ENCODE assay signal across 12 cellular contexts in genomic region chr5:14331377-14331776, GRCh38.
DNase-seq lines count a peak whose midpoint lies in the region; ATAC-seq, FAIRE-seq and TF ChIP-seq lines count a peak whose summit lies in the region.
"Had no signal": no experiment of that assay in that cellular context is flagged by ENCODE, and none has a peak within 500 bp of the region (broad histone marks: within the 10 kb centered on the region; RNA-seq: fewer than 3 reads in every experiment).

No MANE protein-coding gene starts in this region.

- peaks cover 22% of the 10 kb centered on the region for H3K4me1 Mint-ChIP-seq in CD4-positive, alpha-beta T cell (ENCODE audit: low read depth)
- H3K4me1 Mint-ChIP-seq in activated T-cell treated with anti-CD3 and anti-CD28 coated beads, Interleukin-2, amount 50 U/mL, for 24 hours (ENCODE audit: low read depth): peaks cover 13% of the 10 kb centered on the region

- peaks cover 13% of the 10 kb centered on the region for H3K4me1 ChIP-seq in GM12878 (ENCODE audit: control insufficient read depth, insufficient read depth, low read length)

- TF ChIP-seq RAD21 in GM12878 (IDR thresholded peaks at IDR 0.05; ENCODE audit: insufficient read depth, low read depth, low read length): no peak

- H3K27me3 Mint-ChIP-seq in CD4-positive, alpha-beta T cell: no peaks in the 10 kb centered on the region
- no peaks in the 10 kb centered on the region for H3K27me3 Mint-ChIP-seq in activated T-cell treated with anti-CD3 and anti-CD28 coated beads, Interleukin-2, amount 50 U/mL, for 24 hours

- CTCF ChIA-PET in CD4-positive, alpha-beta T cell (lab: Charles Lee): no interaction called here
- CTCF ChIA-PET in GM12878 (lab: Yijun Ruan, JAX): interaction anchor here (1.3 kb wide), 1 partner anchor 21 kb away, joined by 4 read pairs; no protein-coding TSS in a partner anchor

- peak; percentile 55 for ATAC-seq in CD4-positive, alpha-beta T cell (ENCODE audit: poor library complexity)
- ATAC-seq in GM19467 (IDR thresholded peaks at IDR 0.05; ENCODE audit: unreplicated experiment) (peak; percentile 54), HG03439 (IDR thresholded peaks at IDR 0.05; ENCODE audit: unreplicated experiment) (peak; percentile 41), GM12878 (peak; percentile 42; the same call in 2 of the 3 replicates), GM19324 (IDR thresholded peaks at IDR 0.05; ENCODE audit: low FRiP score, unreplicated experiment) (no peak)

- TF ChIP-seq EP300 in GM12878 (IDR thresholded peaks at IDR 0.05; ENCODE audit: borderline replicate concordance in 1 of 2, control insufficient read depth in 1 of 2, low read depth in 2 of 2, low read length in 2 of 2): no peak

- FAIRE-seq in GM12878 (lab: Jason Lieb, UNC): no peak
- FAIRE-seq: H1 had no signal

- peak overlapping the region; percentile 43 for H3K27ac Mint-ChIP-seq in CD4-positive, alpha-beta T cell
- H3K27ac Mint-ChIP-seq in activated T-cell treated with anti-CD3 and anti-CD28 coated beads, Interleukin-2, amount 50 U/mL, for 24 hours: no peak overlapping the region

- 8% methylated on average over 3 of the region's 3 CpGs for WGBS in GM12878 (ENCODE audit: insufficient coverage, insufficient replicate concordance, low lambda C conversion rate, missing lambda C conversion rate)

- intact Hi-C loops in CD4-positive, alpha-beta T cell (cut with DNase I, micrococcal nuclease): no loop called here
- intact Hi-C loops in GM12878 (cut with micrococcal nuclease; ENCODE audit: unreplicated experiment): no loop called here

- SMC1A ChIA-PET in GM12878 (lab: Charles Lee; ENCODE audit: uncharacterized antibody, unreplicated experiment): interaction anchor here (0.5 to 1.4 kb wide), 3 partner anchors 11 to 112 kb away, joined by 3 to 4 read pairs (median 3); no protein-coding TSS in a partner anchor

- no peak overlapping the region for H3K4me3 ChIP-seq in GM12878
- H3K4me3 ChIP-seq: adrenal gland had no signal

- H3K4me3 Mint-ChIP-seq in CD4-positive, alpha-beta T cell: peak overlapping the region; percentile 9
- no peak overlapping the region for H3K4me3 Mint-ChIP-seq in activated T-cell treated with anti-CD3 and anti-CD28 coated beads, Interleukin-2, amount 50 U/mL, for 24 hours

- TF ChIP-seq CTCF in CD4-positive, alpha-beta T cell (IDR thresholded peaks at IDR 0.05): no peak
- no peak for TF ChIP-seq CTCF in GM12878 (IDR thresholded peaks at IDR 0.05 in 2 of 3, conservative IDR thresholded peaks at IDR 0.05 in 1 of 3; ENCODE audit: control insufficient read depth in 2 of 3, extremely low read depth in 1 of 3, insufficient read depth in 1 of 3, low read depth in 3 of 3, low read length in 3 of 3)

- peaks cover 15 to 34% of the 10 kb centered on the region in 2 experiments for H3K36me3 ChIP-seq in GM12878 (ENCODE audit: control insufficient read depth in 2 of 2, insufficient read depth in 2 of 2, low read length in 1 of 2)

- BruUV-seq in GM12878 (replicated peaks; lab: Mats Ljungman, UMichigan): no TSS peak

- in situ Hi-C loops in GM12878 (cut with MboI): no loop called here

- H3K4me2 ChIP-seq in GM12878 (ENCODE audit: control insufficient read depth, insufficient read depth): peak overlapping the region; percentile 39

- H3K27me3 ChIP-seq in CD4-positive, alpha-beta T cell (ENCODE audit: control insufficient read depth, insufficient read depth, low read length): no peaks in the 10 kb centered on the region
- no peaks in the 10 kb centered on the region for H3K27me3 ChIP-seq in GM12878 (replicated peaks in 1 of 2; ENCODE audit: control insufficient read depth in 2 of 2, insufficient read depth in 2 of 2, low read length in 1 of 2)
- H3K27me3 ChIP-seq: adrenal gland had no signal

- H4K20me1 ChIP-seq in GM12878 (ENCODE audit: control insufficient read depth, insufficient read depth): no peaks in the 10 kb centered on the region

- H3K79me2 ChIP-seq in GM12878 (ENCODE audit: control insufficient read depth, insufficient read depth, low read length): no peaks in the 10 kb centered on the region

- no peaks in the 10 kb centered on the region for H3K36me3 Mint-ChIP-seq in CD4-positive, alpha-beta T cell (ENCODE audit: low read depth)
- H3K36me3 Mint-ChIP-seq in activated T-cell treated with anti-CD3 and anti-CD28 coated beads, Interleukin-2, amount 50 U/mL, for 24 hours (ENCODE audit: low read depth): no peaks in the 10 kb centered on the region

- RAD21 ChIA-PET in GM12878 (lab: Charles Lee; ENCODE audit: unreplicated experiment): no interaction called here

- TF ChIP-seq POLR2A in GM12878 (IDR thresholded peaks at IDR 0.05; ENCODE audit: low read depth, low read length): no peak

- no peaks in the 10 kb centered on the region for H3K9me3 Mint-ChIP-seq in CD4-positive, alpha-beta T cell
- H3K9me3 Mint-ChIP-seq in activated T-cell treated with anti-CD3 and anti-CD28 coated beads, Interleukin-2, amount 50 U/mL, for 24 hours: no peaks in the 10 kb centered on the region

- POLR2A ChIA-PET in CD4-positive, alpha-beta T cell (lab: Charles Lee): no interaction called here
- POLR2A ChIA-PET in GM12878 (lab: Charles Lee): no interaction called here

- H3K9me3 ChIP-seq in CD4-positive, alpha-beta T cell (ENCODE audit: control insufficient read depth, low read length): no peaks in the 10 kb centered on the region
- no peaks in the 10 kb centered on the region for H3K9me3 ChIP-seq in GM12878 (replicated peaks; ENCODE audit: control insufficient read depth, insufficient read depth, low read length)
- H3K9me3 ChIP-seq: adrenal gland had no signal

- H2AFZ ChIP-seq in GM12878 (ENCODE audit: control insufficient read depth, low read depth, low read length): no peak overlapping the region

- no peak overlapping the region; the same call in 1 of the 2 replicates for H3K9ac ChIP-seq in GM12878 (ENCODE audit: control insufficient read depth, insufficient read depth, low read length)

- no peak overlapping the region for H3K27ac ChIP-seq in CD4-positive, alpha-beta T cell (ENCODE audit: low read depth, low read length)
- no peak overlapping the region for H3K27ac ChIP-seq in GM12878 (ENCODE audit: control insufficient read depth, insufficient read depth)

- DNase-seq in CD4-positive, alpha-beta T cell: no peak
- DNase-seq in GM12878 (ENCODE audit: low read depth, low spot score): no peak
- DNase-seq in NCI-H2107 treated with DMSO at 0.1 percent for 48 hours (lab: John Stamatoyannopoulos, UW; ENCODE audit: unreplicated experiment): no peak
- DNase-seq in activated T-cell treated with anti-CD3 and anti-CD28 coated beads, Interleukin-2, amount 50 U/mL, for 24 hours: no peak
- no peak for DNase-seq in NCI-H524 (lab: John Stamatoyannopoulos, UW)
- DNase-seq: adrenal gland, DMS 273 treated with DMSO at 0.1 percent for 48 hours, NCI-H1694 had no signal

TF ChIP-seq in GM12878, 131 proteins besides CTCF, POLR2A, EP300 and RAD21:
- TF ChIP-seq CEBPB (IDR thresholded peaks at IDR 0.05; ENCODE audit: borderline replicate concordance in 1 of 2, low read depth in 2 of 2, low read length in 2 of 2) (no peak), RUNX3 (IDR thresholded peaks at IDR 0.05; ENCODE audit: low read length) (peak; percentile 58), MEF2A (IDR thresholded peaks at IDR 0.05; ENCODE audit: insufficient read depth, low read depth, low read length) (peak; percentile 66; the same call in 1 of the 2 replicates), POU2F2 (IDR thresholded peaks at IDR 0.05; ENCODE audit: borderline replicate concordance, low read depth, low read length) (no peak), ETV6 (conservative IDR thresholded peaks at IDR 0.05 in 1 of 2, IDR thresholded peaks at IDR 0.05 in 1 of 2; ENCODE audit: borderline replicate concordance in 1 of 2, low read depth in 1 of 2) (no peak), BHLHE40 (IDR thresholded peaks at IDR 0.05; ENCODE audit: borderline replicate concordance in 1 of 2, low read depth in 2 of 2, low read length in 1 of 2) (no peak), TCF12 (IDR thresholded peaks at IDR 0.05; ENCODE audit: low read depth, low read length) (no peak), IKZF1 (conservative IDR thresholded peaks at IDR 0.05) (no peak)
- TF ChIP-seq, protein P1, sequence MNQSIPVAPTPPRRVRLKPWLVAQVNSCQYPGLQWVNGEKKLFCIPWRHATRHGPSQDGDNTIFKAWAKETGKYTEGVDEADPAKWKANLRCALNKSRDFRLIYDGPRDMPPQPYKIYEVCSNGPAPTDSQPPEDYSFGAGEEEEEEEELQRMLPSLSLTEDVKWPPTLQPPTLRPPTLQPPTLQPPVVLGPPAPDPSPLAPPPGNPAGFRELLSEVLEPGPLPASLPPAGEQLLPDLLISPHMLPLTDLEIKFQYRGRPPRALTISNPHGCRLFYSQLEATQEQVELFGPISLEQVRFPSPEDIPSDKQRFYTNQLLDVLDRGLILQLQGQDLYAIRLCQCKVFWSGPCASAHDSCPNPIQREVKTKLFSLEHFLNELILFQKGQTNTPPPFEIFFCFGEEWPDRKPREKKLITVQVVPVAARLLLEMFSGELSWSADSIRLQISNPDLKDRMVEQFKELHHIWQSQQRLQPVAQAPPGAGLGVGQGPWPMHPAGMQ (IDR thresholded peaks at IDR 0.05; ENCODE audit: borderline replicate concordance): no peak
